In genomic region chr1:9128520-9129371, GRCh38 we compare ENCODE assay signal across 8 cellular contexts. TPM values are rescaled to one million over a fixed set of nuclear protein-coding genes. Genes with fewer than 3 reads are reported as not detected.
DNase-seq lines count a peak whose midpoint lies in the region; TF ChIP-seq lines count a peak whose summit lies in the region.

Gene GPR157, minus strand, starts transcription at chr1:9129102. Its CDS starts 75 bp downstream, at chr1:9129027.

- H3K27me3 ChIP-seq in kidney epithelial cell (ENCODE audit: control insufficient read depth, insufficient read depth, low read length): no peaks in the 10 kb centered on the region

- TF ChIP-seq CTCF in kidney epithelial cell (IDR thresholded peaks at IDR 0.05; ENCODE audit: insufficient read depth, low read length, poor library complexity, severe bottlenecking): peak; percentile 5

- H3K4me3 ChIP-seq in kidney epithelial cell (ENCODE audit: low read depth, low read length): peak within 1 kb of the TSS; percentile 54

- DNase-seq in GM03348 (ENCODE audit: low spot score): peak; percentile 99
- DNase-seq in GOT3 (lab: John Stamatoyannopoulos, UW): peak; percentile 44
- peak; percentile 67 for DNase-seq in M059J (ENCODE audit: low read depth)
- DNase-seq in activated CD4-positive, CD25-positive, alpha-beta regulatory T cell treated with anti-CD3 and anti-CD28 coated beads, Interleukin-2, amount 50 U/mL, for 16 hours (ENCODE audit: low read depth, low spot score): peak; percentile 55
- peak; percentile 70 for DNase-seq in central memory CD4-positive, alpha-beta T cell
- no peak for DNase-seq in kidney epithelial cell (ENCODE audit: low read depth)
- peak; percentile 77 to 84 for DNase-seq in stimulated activated CD4-positive, alpha-beta T cell treated with anti-CD3 and anti-CD28 coated beads, Interleukin-1b, Interleukin-23, amount 100 ng/mL, for 4 hours (ENCODE audit: low read depth in 2 of 2)
- no peak for DNase-seq in NCI-H128 (lab: John Stamatoyannopoulos, UW; ENCODE audit: unreplicated experiment)

- no peaks in the 10 kb centered on the region for H3K36me3 ChIP-seq in kidney epithelial cell (ENCODE audit: control insufficient read depth, insufficient read depth, low read length)

RNA-seq across cellular contexts. Expression of gene GPR157, which starts in this region (rescaled TPM):
- total RNA-seq in M059J (2014; rRNA removed; shearing (Covaris generic)): 2.1 and 2.9 TPM in 2 replicates
- total RNA-seq in kidney epithelial cell: 6.4 and 9.4 TPM in 2 replicates

Comparison
In these comparisons a context has a peak if more than half of its experiments do, and no peak if none do; other contexts are left out.
1. DNase-seq: peak in GM03348 (single experiment), GOT3 (single experiment), M059J (single experiment), activated CD4-positive, CD25-positive, alpha-beta regulatory T cell treated with anti-CD3 and anti-CD28 coated beads, Interleukin-2, amount 50 U/mL, for 16 hours (single experiment), central memory CD4-positive, alpha-beta T cell (single experiment) and stimulated activated CD4-positive, alpha-beta T cell treated with anti-CD3 and anti-CD28 coated beads, Interleukin-1b, Interleukin-23, amount 100 ng/mL, for 4 hours (2 of 2); none in kidney epithelial cell (single experiment) and NCI-H128 (single experiment).